Comparison of ENCODE assay signal across 8 cellular contexts in genomic region chr2:108927936-108928659, GRCh38.
DNase-seq lines count a peak whose midpoint lies in the region; ATAC-seq and TF ChIP-seq lines count a peak whose summit lies in the region.

No MANE protein-coding gene starts in this region.

- POLR2A ChIA-PET in A673 (lab: Charles Lee; ENCODE audit: low non-redundant PET) = no interaction called here

- H3K4me1 ChIP-seq in A673 (ENCODE audit: insufficient read depth, low read length, poor library complexity, severe bottlenecking) = peaks cover 6% of the 10 kb centered on the region

- ATAC-seq in GM21526 (IDR thresholded peaks at IDR 0.05; ENCODE audit: low FRiP score, unreplicated experiment) (no peak), HG03108 (IDR thresholded peaks at IDR 0.05; ENCODE audit: unreplicated experiment) (no peak)

- H3K9me3 ChIP-seq in A673 (ENCODE audit: low read depth, low read length, poor library complexity, severe bottlenecking) = no peaks in the 10 kb centered on the region

- TF ChIP-seq CTCF in A673 (conservative IDR thresholded peaks at IDR 0.05; ENCODE audit: low read depth, low read length) (peak; percentile 88), GM12873 (IDR thresholded peaks at IDR 0.05; ENCODE audit: insufficient read depth, low read depth, low read length, missing control alignments) (peak; percentile 80)

- no peak overlapping the region for H3K27ac ChIP-seq in A673 (ENCODE audit: low read depth, low read length, poor library complexity, severe bottlenecking)

- no peak for TF ChIP-seq POLR2A in erythroblast (IDR thresholded peaks at IDR 0.05; ENCODE audit: low read length)

- intact Hi-C loops in A673 (cut with micrococcal nuclease; ENCODE audit: unreplicated experiment) = loop anchor here (2.0 to 5.0 kb wide), 2 partner anchors 61 to 584 kb away; partner anchors contain the start of gene EDAR

- BruUV-seq in A673 (replicated peaks; lab: Mats Ljungman, UMichigan) = no TSS peak

- no peak overlapping the region for H3K4me3 ChIP-seq in A673 (ENCODE audit: low read depth, low read length, poor library complexity, severe bottlenecking)

- no peaks in the 10 kb centered on the region for H3K27me3 ChIP-seq in A673 (replicated peaks; ENCODE audit: insufficient read depth, low read depth, low read length, poor library complexity)

- DNase-seq in A673 (ENCODE audit: low spot score) = peak; percentile 58
- DNase-seq in NCI-H1436 treated with DMSO at 0.1 percent for 48 hours (lab: John Stamatoyannopoulos, UW) = peak; percentile 2
- peak; percentile 14 to 45 for DNase-seq in activated CD4-positive, alpha-beta T cell treated with anti-CD3 and anti-CD28 coated beads for 4 hours
- DNase-seq in erythroblast (lab: John Stamatoyannopoulos, UW) = peak; percentile 6 to 40
- DNase-seq in myocyte (ENCODE audit: low read depth) = peak; percentile 62

- CTCF ChIA-PET in A673 (lab: Charles Lee) = no interaction called here

- no peaks in the 10 kb centered on the region for H3K36me3 ChIP-seq in A673 (ENCODE audit: insufficient read depth, low read length, poor library complexity, severe bottlenecking)

Comparison
In these comparisons a context has a peak if more than half of its experiments do, and no peak if none do; other contexts are left out.
1. DNase-seq: peak in every context shown above with its lines; median percentile 62 in myocyte; 58 in A673; 30 in activated CD4-positive, alpha-beta T cell treated with anti-CD3 and anti-CD28 coated beads for 4 hours; 23 in erythroblast; 2 in NCI-H1436 treated with DMSO at 0.1 percent for 48 hours.